1 cellular context compared by ENCODE assay signal in the genomic region with DNA sequence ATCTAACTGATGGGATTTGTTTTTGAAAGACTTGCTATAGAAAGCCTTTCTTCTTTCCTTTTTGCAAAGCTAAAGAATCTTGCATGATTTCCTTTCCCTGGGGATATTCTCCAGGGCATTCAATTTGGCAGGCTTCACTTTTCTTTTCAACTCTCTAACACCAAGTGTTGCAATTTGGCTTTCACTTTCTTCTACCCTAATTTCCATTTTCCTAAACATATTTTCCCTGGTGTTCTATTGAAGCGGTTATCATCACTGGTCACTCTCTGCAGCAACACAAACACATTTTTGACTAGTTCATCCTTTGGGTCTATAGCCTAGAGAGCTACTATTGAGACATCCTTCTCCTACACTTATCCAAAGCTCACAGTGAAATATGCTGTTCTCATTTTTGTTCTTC.
TF ChIP-seq lines count a peak whose summit lies in the region.

No MANE protein-coding gene starts in this region.

TF ChIP-seq in GM23338, 12 proteins besides CTCF, POLR2A, EP300 and RAD21 (continued from another document):
- TF ChIP-seq, protein P1, sequence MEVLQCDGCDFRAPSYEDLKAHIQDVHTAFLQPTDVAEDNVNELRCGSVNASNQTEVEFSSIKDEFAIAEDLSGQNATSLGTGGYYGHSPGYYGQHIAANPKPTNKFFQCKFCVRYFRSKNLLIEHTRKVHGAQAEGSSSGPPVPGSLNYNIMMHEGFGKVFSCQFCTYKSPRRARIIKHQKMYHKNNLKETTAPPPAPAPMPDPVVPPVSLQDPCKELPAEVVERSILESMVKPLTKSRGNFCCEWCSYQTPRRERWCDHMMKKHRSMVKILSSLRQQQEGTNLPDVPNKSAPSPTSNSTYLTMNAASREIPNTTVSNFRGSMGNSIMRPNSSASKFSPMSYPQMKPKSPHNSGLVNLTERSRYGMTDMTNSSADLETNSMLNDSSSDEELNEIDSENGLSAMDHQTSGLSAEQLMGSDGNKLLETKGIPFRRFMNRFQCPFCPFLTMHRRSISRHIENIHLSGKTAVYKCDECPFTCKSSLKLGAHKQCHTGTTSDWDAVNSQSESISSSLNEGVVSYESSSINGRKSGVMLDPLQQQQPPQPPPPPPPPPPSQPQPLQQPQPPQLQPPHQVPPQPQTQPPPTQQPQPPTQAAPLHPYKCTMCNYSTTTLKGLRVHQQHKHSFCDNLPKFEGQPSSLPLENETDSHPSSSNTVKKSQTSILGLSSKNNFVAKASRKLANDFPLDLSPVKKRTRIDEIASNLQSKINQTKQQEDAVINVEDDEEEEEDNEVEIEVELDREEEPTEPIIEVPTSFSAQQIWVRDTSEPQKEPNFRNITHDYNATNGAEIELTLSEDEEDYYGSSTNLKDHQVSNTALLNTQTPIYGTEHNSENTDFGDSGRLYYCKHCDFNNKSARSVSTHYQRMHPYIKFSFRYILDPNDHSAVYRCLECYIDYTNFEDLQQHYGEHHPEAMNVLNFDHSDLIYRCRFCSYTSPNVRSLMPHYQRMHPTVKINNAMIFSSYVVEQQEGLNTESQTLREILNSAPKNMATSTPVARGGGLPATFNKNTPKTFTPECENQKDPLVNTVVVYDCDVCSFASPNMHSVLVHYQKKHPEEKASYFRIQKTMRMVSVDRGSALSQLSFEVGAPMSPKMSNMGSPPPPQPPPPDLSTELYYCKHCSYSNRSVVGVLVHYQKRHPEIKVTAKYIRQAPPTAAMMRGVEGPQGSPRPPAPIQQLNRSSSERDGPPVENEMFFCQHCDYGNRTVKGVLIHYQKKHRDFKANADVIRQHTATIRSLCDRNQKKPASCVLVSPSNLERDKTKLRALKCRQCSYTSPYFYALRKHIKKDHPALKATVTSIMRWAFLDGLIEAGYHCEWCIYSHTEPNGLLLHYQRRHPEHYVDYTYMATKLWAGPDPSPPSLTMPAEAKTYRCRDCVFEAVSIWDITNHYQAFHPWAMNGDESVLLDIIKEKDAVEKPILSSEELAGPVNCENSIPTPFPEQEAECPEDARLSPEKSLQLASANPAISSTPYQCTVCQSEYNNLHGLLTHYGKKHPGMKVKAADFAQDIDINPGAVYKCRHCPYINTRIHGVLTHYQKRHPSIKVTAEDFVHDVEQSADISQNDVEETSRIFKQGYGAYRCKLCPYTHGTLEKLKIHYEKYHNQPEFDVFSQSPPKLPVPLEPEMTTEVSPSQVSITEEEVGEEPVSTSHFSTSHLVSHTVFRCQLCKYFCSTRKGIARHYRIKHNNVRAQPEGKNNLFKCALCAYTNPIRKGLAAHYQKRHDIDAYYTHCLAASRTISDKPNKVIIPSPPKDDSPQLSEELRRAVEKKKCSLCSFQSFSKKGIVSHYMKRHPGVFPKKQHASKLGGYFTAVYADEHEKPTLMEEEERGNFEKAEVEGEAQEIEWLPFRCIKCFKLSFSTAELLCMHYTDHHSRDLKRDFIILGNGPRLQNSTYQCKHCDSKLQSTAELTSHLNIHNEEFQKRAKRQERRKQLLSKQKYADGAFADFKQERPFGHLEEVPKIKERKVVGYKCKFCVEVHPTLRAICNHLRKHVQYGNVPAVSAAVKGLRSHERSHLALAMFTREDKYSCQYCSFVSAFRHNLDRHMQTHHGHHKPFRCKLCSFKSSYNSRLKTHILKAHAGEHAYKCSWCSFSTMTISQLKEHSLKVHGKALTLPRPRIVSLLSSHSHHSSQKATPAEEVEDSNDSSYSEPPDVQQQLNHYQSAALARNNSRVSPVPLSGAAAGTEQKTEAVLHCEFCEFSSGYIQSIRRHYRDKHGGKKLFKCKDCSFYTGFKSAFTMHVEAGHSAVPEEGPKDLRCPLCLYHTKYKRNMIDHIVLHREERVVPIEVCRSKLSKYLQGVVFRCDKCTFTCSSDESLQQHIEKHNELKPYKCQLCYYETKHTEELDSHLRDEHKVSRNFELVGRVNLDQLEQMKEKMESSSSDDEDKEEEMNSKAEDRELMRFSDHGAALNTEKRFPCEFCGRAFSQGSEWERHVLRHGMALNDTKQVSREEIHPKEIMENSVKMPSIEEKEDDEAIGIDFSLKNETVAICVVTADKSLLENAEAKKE (CRISPR knock-in tag; IDR thresholded peaks at IDR 0.05), result no peak
- TF ChIP-seq NANOG (IDR thresholded peaks at IDR 0.05; ENCODE audit: borderline replicate concordance), result no peak
- TF ChIP-seq, protein P2, sequence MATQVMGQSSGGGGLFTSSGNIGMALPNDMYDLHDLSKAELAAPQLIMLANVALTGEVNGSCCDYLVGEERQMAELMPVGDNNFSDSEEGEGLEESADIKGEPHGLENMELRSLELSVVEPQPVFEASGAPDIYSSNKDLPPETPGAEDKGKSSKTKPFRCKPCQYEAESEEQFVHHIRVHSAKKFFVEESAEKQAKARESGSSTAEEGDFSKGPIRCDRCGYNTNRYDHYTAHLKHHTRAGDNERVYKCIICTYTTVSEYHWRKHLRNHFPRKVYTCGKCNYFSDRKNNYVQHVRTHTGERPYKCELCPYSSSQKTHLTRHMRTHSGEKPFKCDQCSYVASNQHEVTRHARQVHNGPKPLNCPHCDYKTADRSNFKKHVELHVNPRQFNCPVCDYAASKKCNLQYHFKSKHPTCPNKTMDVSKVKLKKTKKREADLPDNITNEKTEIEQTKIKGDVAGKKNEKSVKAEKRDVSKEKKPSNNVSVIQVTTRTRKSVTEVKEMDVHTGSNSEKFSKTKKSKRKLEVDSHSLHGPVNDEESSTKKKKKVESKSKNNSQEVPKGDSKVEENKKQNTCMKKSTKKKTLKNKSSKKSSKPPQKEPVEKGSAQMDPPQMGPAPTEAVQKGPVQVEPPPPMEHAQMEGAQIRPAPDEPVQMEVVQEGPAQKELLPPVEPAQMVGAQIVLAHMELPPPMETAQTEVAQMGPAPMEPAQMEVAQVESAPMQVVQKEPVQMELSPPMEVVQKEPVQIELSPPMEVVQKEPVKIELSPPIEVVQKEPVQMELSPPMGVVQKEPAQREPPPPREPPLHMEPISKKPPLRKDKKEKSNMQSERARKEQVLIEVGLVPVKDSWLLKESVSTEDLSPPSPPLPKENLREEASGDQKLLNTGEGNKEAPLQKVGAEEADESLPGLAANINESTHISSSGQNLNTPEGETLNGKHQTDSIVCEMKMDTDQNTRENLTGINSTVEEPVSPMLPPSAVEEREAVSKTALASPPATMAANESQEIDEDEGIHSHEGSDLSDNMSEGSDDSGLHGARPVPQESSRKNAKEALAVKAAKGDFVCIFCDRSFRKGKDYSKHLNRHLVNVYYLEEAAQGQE (IDR thresholded peaks at IDR 0.05; ENCODE audit: unreplicated experiment), result no peak
